11 cellular contexts compared by ENCODE assay signal in the genomic region with DNA sequence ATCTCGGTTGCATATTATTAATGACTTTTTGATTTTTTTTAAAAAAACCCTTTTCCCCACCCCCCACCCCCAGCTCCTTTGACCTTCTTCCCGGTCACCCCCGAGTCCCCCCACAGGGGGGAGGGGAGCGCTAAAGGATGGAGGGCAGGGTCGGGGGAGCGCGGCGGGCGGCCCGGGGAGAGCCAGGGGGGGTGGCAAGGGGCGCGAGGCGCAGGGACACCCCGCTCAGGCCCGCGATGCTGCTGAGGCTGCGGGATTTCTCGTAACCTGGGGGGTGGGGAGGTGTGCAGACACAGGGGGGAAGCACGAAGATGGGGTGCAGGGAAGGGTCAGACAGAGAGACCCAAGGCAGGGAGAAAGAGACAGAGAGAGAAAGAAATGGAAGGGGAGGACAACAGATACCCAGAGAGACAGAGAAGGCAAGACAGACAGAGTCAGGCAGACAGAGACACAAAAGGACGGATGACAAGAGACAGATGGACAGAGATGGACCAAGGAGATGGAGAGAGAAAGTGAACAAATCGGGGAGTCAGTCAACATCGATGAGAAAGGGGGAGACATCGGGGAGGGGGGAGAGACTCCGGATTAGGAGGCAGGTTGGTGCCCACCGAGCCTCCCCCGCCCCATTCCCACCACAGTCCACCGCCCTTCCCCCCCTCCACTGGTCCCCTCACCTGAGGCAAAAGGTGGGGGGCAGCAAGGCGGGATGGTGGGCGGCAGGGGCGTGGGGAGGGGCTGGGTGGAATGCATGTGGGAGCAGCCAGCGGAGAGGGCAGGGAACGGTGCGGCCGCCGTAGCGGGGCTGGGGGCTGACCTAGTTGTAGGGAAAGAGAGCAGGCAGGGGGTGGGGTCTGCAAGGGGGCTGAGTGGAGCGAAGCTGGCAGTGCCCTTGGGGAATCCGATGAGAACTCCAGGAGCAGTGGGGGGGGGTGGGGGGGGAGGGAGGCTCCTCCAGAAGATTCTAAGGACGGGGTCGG. TPM values are rescaled to one million over a fixed set of nuclear protein-coding genes. Genes with fewer than 3 reads are reported as not detected.
DNase-seq lines count a peak whose midpoint lies in the region; ATAC-seq lines count a peak whose summit lies in the region.
"Had no signal": no experiment of that assay in that cellular context is flagged by ENCODE, and none has a peak within 500 bp of the region (broad histone marks: within the 10 kb centered on the region; RNA-seq: fewer than 3 reads in every experiment).

No MANE protein-coding gene starts in this region.

- no peaks in the 10 kb centered on the region for H3K79me1 ChIP-seq in mesendoderm (ENCODE audit: low read length)

- peak overlapping the region; percentile 79 for H3K56ac ChIP-seq in mesendoderm (ENCODE audit: low read length)

- no CpG with 5 or more reads among the region's 40 CpGs for WGBS in mesendoderm (ENCODE audit: extremely low coverage, insufficient coverage, low lambda C conversion rate)

- ATAC-seq in CD4-positive, CD25-positive, alpha-beta regulatory T cell (ENCODE audit: low read depth in 2 of 2), result no peak
- ATAC-seq in HG03135 (IDR thresholded peaks at IDR 0.05; ENCODE audit: unreplicated experiment), result no peak

- no peak for DNase-seq in CD4-positive, CD25-positive, alpha-beta regulatory T cell
- no peak for DNase-seq in activated T-helper 2 cell treated with anti-CD3 and anti-CD28 coated beads, Interferon-gamma antibody, Interleukin-2, Interleukin-4, amounts not matched to agents 10 μg/mL and 5 μg/mL and 100 μg/mL, durations not matched to agents 14 hours and 24 hours and 36 hours (ENCODE audit: low spot score)
- DNase-seq in mesendoderm (no peak), NCI-H526 treated with DMSO at 0.1 percent for 48 hours (lab: John Stamatoyannopoulos, UW) (no peak)
- DNase-seq in activated CD4-positive, alpha-beta memory T cell treated with anti-CD3 and anti-CD28 coated beads, Interleukin-2, amount 10 ng/mL, durations not matched to agents 7 days and 5 days, result no peak
- DNase-seq: activated T-cell treated with anti-CD3 and anti-CD28 coated beads, Interleukin-2, amount 50 U/mL, for 24 hours; KG1; ovary had no signal

- no peak overlapping the region for H3K27ac Mint-ChIP-seq in CD4-positive, CD25-positive, alpha-beta regulatory T cell
- peak overlapping the region; percentile 57 for H3K27ac Mint-ChIP-seq in activated T-helper 2 cell treated with anti-CD3 and anti-CD28 coated beads, Interferon-gamma antibody, Interleukin-2, Interleukin-4, amounts not matched to agents 10 μg/mL and 5 μg/mL and 100 μg/mL, durations not matched to agents 14 hours and 24 hours and 36 hours
- H3K27ac Mint-ChIP-seq in activated CD4-positive, alpha-beta memory T cell treated with anti-CD3 and anti-CD28 coated beads, Interleukin-2, amount 10 ng/mL, durations not matched to agents 7 days and 5 days, result no peak overlapping the region
- H3K27ac Mint-ChIP-seq: activated T-cell treated with anti-CD3 and anti-CD28 coated beads, Interleukin-2, amount 50 U/mL, for 24 hours had no signal

- H3K9me3 ChIP-seq in CD4-positive, CD25-positive, alpha-beta regulatory T cell (ENCODE audit: control insufficient read depth in 2 of 2, low read length in 2 of 2), result no peaks in the 10 kb centered on the region
- H3K9me3 ChIP-seq in ES-I3 (ENCODE audit: control insufficient read depth, insufficient read depth, low read length), result no peaks in the 10 kb centered on the region
- H3K9me3 ChIP-seq: ovary had no signal

- H3K4me2 ChIP-seq in mesendoderm (ENCODE audit: low read length), result peak overlapping the region; percentile 56

- H2BK120ac ChIP-seq in mesendoderm (ENCODE audit: low read depth, low read length), result no peak overlapping the region

- H3K23ac ChIP-seq in mesendoderm (ENCODE audit: low read length), result no peak overlapping the region

- peak overlapping the region in 3 of 4 donors; percentile 51 to 74 (median 61) for H3K4me3 Mint-ChIP-seq in CD4-positive, CD25-positive, alpha-beta regulatory T cell
- peak overlapping the region; percentile 69 for H3K4me3 Mint-ChIP-seq in activated T-helper 2 cell treated with anti-CD3 and anti-CD28 coated beads, Interferon-gamma antibody, Interleukin-2, Interleukin-4, amounts not matched to agents 10 μg/mL and 5 μg/mL and 100 μg/mL, durations not matched to agents 14 hours and 24 hours and 36 hours (ENCODE audit: low read depth)
- H3K4me3 Mint-ChIP-seq in activated CD4-positive, alpha-beta memory T cell treated with anti-CD3 and anti-CD28 coated beads, Interleukin-2, amount 10 ng/mL, durations not matched to agents 7 days and 5 days, result no peak overlapping the region

- intact Hi-C loops in activated T-helper 2 cell treated with anti-CD3 and anti-CD28 coated beads, Interferon-gamma antibody, Interleukin-2, Interleukin-4, amounts not matched to agents 10 μg/mL and 5 μg/mL and 100 μg/mL, durations not matched to agents 14 hours and 24 hours and 36 hours (cut with micrococcal nuclease), result no loop called here

- no peaks in the 10 kb centered on the region for H3K36me3 ChIP-seq in CD4-positive, CD25-positive, alpha-beta regulatory T cell (ENCODE audit: control insufficient read depth, insufficient read depth, low read length)
- H3K36me3 ChIP-seq in ES-I3 (ENCODE audit: insufficient read depth, low read length) (no peaks in the 10 kb centered on the region), mesendoderm (ENCODE audit: control insufficient read depth, insufficient read depth, low read length) (no peaks in the 10 kb centered on the region)
- H3K36me3 ChIP-seq: ovary, Peyer's patch had no signal

- H3K4me3 ChIP-seq in CD4-positive, CD25-positive, alpha-beta regulatory T cell (ENCODE audit: low read depth, low read length), result no peak overlapping the region
- no peak overlapping the region for H3K4me3 ChIP-seq in mesendoderm (ENCODE audit: low read length)
- H3K4me3 ChIP-seq: ovary had no signal

- peaks cover 3% of the 10 kb centered on the region for H3K4me1 ChIP-seq in CD4-positive, CD25-positive, alpha-beta regulatory T cell (ENCODE audit: control insufficient read depth, insufficient read depth, low read length, poor library complexity, severe bottlenecking)
- H3K4me1 ChIP-seq in ES-I3 (ENCODE audit: insufficient read depth, low read length), result peaks cover 5% of the 10 kb centered on the region; the same call in 1 of the 2 replicates
- peaks cover 4% of the 10 kb centered on the region for H3K4me1 ChIP-seq in mesendoderm (ENCODE audit: control insufficient read depth, low read depth, low read length)

- CTCF ChIA-PET in activated CD4-positive, alpha-beta memory T cell treated with anti-CD3 and anti-CD28 coated beads, Interleukin-2, amount 10 ng/mL, durations not matched to agents 7 days and 5 days (lab: Charles Lee), result interaction anchor here (1.4 kb wide), 1 partner anchor 13 kb away, joined by 3 read pairs; no protein-coding TSS in a partner anchor

- peak overlapping the region; percentile 55 for H3K9ac ChIP-seq in ES-I3 (ENCODE audit: low read depth, low read length)
- H3K9ac ChIP-seq in mesendoderm (ENCODE audit: low read length), result peak overlapping the region; percentile 52

- no peak overlapping the region for H2BK5ac ChIP-seq in mesendoderm (ENCODE audit: low read length)

- H3K27me3 ChIP-seq in CD4-positive, CD25-positive, alpha-beta regulatory T cell (ENCODE audit: control insufficient read depth, insufficient read depth, low read length), result peaks cover 16% of the 10 kb centered on the region
- no peaks in the 10 kb centered on the region for H3K27me3 ChIP-seq in mesendoderm (ENCODE audit: insufficient read depth, low read length, poor library complexity)
- H3K27me3 ChIP-seq: ovary had no signal

- no peak overlapping the region for H4K8ac ChIP-seq in mesendoderm (ENCODE audit: low read depth, low read length)

- no peak overlapping the region for H2AK5ac ChIP-seq in mesendoderm (ENCODE audit: low read length)

- POLR2A ChIA-PET in activated CD4-positive, alpha-beta memory T cell treated with anti-CD3 and anti-CD28 coated beads, Interleukin-2, amount 10 ng/mL, durations not matched to agents 7 days and 5 days (lab: Charles Lee), result no interaction called here

- no peak overlapping the region for H2BK15ac ChIP-seq in mesendoderm (replicated peaks; ENCODE audit: low read depth)

- H3K4me1 Mint-ChIP-seq in CD4-positive, CD25-positive, alpha-beta regulatory T cell, result peaks cover 0 to 26% (median 2%) of the 10 kb centered on the region in 4 donors
- H3K4me1 Mint-ChIP-seq in activated T-helper 2 cell treated with anti-CD3 and anti-CD28 coated beads, Interferon-gamma antibody, Interleukin-2, Interleukin-4, amounts not matched to agents 10 μg/mL and 5 μg/mL and 100 μg/mL, durations not matched to agents 14 hours and 24 hours and 36 hours (ENCODE audit: low read depth), result peaks cover 9% of the 10 kb centered on the region
- H3K4me1 Mint-ChIP-seq in activated CD4-positive, alpha-beta memory T cell treated with anti-CD3 and anti-CD28 coated beads, Interleukin-2, amount 10 ng/mL, durations not matched to agents 7 days and 5 days, result peaks cover 9% of the 10 kb centered on the region

- no peaks in the 10 kb centered on the region for H3K36me3 Mint-ChIP-seq in CD4-positive, CD25-positive, alpha-beta regulatory T cell
- H3K36me3 Mint-ChIP-seq in activated T-helper 2 cell treated with anti-CD3 and anti-CD28 coated beads, Interferon-gamma antibody, Interleukin-2, Interleukin-4, amounts not matched to agents 10 μg/mL and 5 μg/mL and 100 μg/mL, durations not matched to agents 14 hours and 24 hours and 36 hours (ENCODE audit: low read depth), result no peaks in the 10 kb centered on the region
- H3K36me3 Mint-ChIP-seq in activated CD4-positive, alpha-beta memory T cell treated with anti-CD3 and anti-CD28 coated beads, Interleukin-2, amount 10 ng/mL, durations not matched to agents 7 days and 5 days (ENCODE audit: low read depth), result no peaks in the 10 kb centered on the region

- no peak overlapping the region for H4K5ac ChIP-seq in mesendoderm (ENCODE audit: low read length)

- no peak overlapping the region for H3K4ac ChIP-seq in mesendoderm (ENCODE audit: low read depth, low read length)

- no peaks in the 10 kb centered on the region for H3K79me2 ChIP-seq in mesendoderm (ENCODE audit: control insufficient read depth, insufficient read depth, low read length)

- H3K27ac ChIP-seq in CD4-positive, CD25-positive, alpha-beta regulatory T cell (ENCODE audit: insufficient read depth, low read length, poor library complexity, severe bottlenecking), result no peak overlapping the region
- H3K27ac ChIP-seq in mesendoderm (ENCODE audit: low read depth, low read length), result no peak overlapping the region
- H3K27ac ChIP-seq: ovary, Peyer's patch had no signal

- H3K9me3 Mint-ChIP-seq in CD4-positive, CD25-positive, alpha-beta regulatory T cell, result peaks cover 0 to 4% (median 0%) of the 10 kb centered on the region in 7 donors
- no peaks in the 10 kb centered on the region for H3K9me3 Mint-ChIP-seq in activated T-helper 2 cell treated with anti-CD3 and anti-CD28 coated beads, Interferon-gamma antibody, Interleukin-2, Interleukin-4, amounts not matched to agents 10 μg/mL and 5 μg/mL and 100 μg/mL, durations not matched to agents 14 hours and 24 hours and 36 hours
- no peaks in the 10 kb centered on the region for H3K9me3 Mint-ChIP-seq in activated CD4-positive, alpha-beta memory T cell treated with anti-CD3 and anti-CD28 coated beads, Interleukin-2, amount 10 ng/mL, durations not matched to agents 7 days and 5 days
- H3K9me3 Mint-ChIP-seq: activated T-cell treated with anti-CD3 and anti-CD28 coated beads, Interleukin-2, amount 50 U/mL, for 24 hours had no signal

- H3K18ac ChIP-seq in mesendoderm (ENCODE audit: low read length), result peak overlapping the region; percentile 28

- H3K27me3 Mint-ChIP-seq in CD4-positive, CD25-positive, alpha-beta regulatory T cell, result peaks cover 70% of the 10 kb centered on the region
- peaks cover 41% of the 10 kb centered on the region for H3K27me3 Mint-ChIP-seq in activated T-helper 2 cell treated with anti-CD3 and anti-CD28 coated beads, Interferon-gamma antibody, Interleukin-2, Interleukin-4, amounts not matched to agents 10 μg/mL and 5 μg/mL and 100 μg/mL, durations not matched to agents 14 hours and 24 hours and 36 hours (ENCODE audit: low read depth)
- H3K27me3 Mint-ChIP-seq in activated CD4-positive, alpha-beta memory T cell treated with anti-CD3 and anti-CD28 coated beads, Interleukin-2, amount 10 ng/mL, durations not matched to agents 7 days and 5 days, result peaks cover 53% of the 10 kb centered on the region

RNA-seq across cellular contexts. Expression of gene KCNC3, which starts 14.2 kb away (rescaled TPM):
- 1.4 TPM for total RNA-seq in CD4-positive, CD25-positive, alpha-beta regulatory T cell
- not detected for polyA plus RNA-seq in CD4-positive, CD25-positive, alpha-beta regulatory T cell
- 17.6 and 19.2 TPM in 2 replicates for total RNA-seq in activated T-helper 2 cell treated with anti-CD3 and anti-CD28 coated beads, Interferon-gamma antibody, Interleukin-2, Interleukin-4, amounts not matched to agents 10 μg/mL and 5 μg/mL and 100 μg/mL, durations not matched to agents 14 hours and 24 hours and 36 hours
- 3.7 TPM for polyA plus RNA-seq in mesendoderm (2013, experiment 1 of 2)
- polyA plus RNA-seq in mesendoderm (2013, experiment 2 of 2), result 3.2 TPM
- total RNA-seq in activated CD4-positive, alpha-beta memory T cell treated with anti-CD3 and anti-CD28 coated beads, Interleukin-2, amount 10 ng/mL, durations not matched to agents 7 days and 5 days, result 1 to 10 TPM; 4.2 to 4.3 TPM

RNA-seq across cellular contexts. Expression of gene NAPSA, which starts 50.4 kb away (rescaled TPM):
- 0.67 TPM for total RNA-seq in CD4-positive, CD25-positive, alpha-beta regulatory T cell
- 1 to 10 TPM; 1.2 to 2.2 (median 1.5) TPM for polyA plus RNA-seq in CD4-positive, CD25-positive, alpha-beta regulatory T cell
- total RNA-seq in activated T-helper 2 cell treated with anti-CD3 and anti-CD28 coated beads, Interferon-gamma antibody, Interleukin-2, Interleukin-4, amounts not matched to agents 10 μg/mL and 5 μg/mL and 100 μg/mL, durations not matched to agents 14 hours and 24 hours and 36 hours, result 5.1 and 5.5 TPM in 2 replicates
- polyA plus RNA-seq in mesendoderm (2013, experiment 1 of 2), result 0.17 TPM
- polyA plus RNA-seq in mesendoderm (2013, experiment 2 of 2), result 0.10 TPM
- total RNA-seq in activated CD4-positive, alpha-beta memory T cell treated with anti-CD3 and anti-CD28 coated beads, Interleukin-2, amount 10 ng/mL, durations not matched to agents 7 days and 5 days, result 1 to 10 TPM; 3.2 to 3.9 TPM
